7 cellular contexts compared by ENCODE assay signal in the genomic region with DNA sequence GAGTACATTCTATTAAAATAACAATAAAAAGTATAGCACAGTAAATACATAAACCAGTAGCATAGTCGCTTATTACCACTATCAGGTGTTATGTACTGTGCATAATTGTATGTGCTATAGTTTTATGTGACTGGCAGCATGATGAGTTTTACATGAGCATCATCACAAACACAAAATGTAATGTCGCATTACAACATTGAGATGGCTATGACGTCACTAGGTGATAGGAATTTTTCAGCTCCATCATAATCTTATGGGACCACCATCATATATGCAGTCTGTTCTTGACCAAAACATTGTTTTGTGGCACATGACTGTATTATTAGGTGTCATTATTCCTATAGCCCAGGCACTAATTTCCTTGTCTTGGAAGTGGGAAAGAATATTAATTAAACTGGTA.
"Had no signal": no experiment of that assay in that cellular context is flagged by ENCODE, and none has a peak within 500 bp of the region (broad histone marks: within the 10 kb centered on the region; RNA-seq: fewer than 3 reads in every experiment).

No MANE protein-coding gene starts in this region.

- H3K4me3 ChIP-seq: GM23248, GM23338, HAP-1 had no signal

- FAIRE-seq: H54 had no signal

- DNase-seq: GM23248, GOT3, HCEC 1CT, HFFc6 had no signal

- H2AFZ ChIP-seq: GM23248, GM23338 had no signal

- H3K9ac ChIP-seq: GM23248 had no signal

- H3K27ac ChIP-seq: GM23248 had no signal

- H3K4me1 ChIP-seq: HAP-1 had no signal

- H3K9me3 ChIP-seq: HAP-1 had no signal

- H3K36me3 ChIP-seq: HAP-1 had no signal

- H3K4me2 ChIP-seq: GM23338 had no signal
